21 cellular contexts compared by ENCODE assay signal in the genomic region with DNA sequence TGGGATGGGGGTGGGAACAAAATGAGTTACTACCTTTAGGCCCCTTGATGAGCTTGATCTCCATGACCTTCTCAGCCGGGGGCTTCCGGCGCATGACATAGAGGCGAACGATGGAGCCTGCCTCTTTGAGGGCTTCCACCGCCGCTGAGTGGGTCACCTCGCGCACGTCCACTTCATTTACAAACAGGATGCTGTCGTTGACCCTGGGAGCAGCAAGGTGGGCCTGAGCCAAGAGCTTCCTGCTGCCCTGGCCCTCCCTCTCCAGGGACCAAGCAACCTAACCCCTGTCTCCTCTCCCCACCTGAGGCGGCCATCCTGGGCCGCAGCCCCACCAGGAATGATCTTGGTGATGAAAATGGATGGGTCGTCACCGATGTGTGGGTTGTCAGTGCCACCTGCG. TPM values are rescaled to one million over a fixed set of nuclear protein-coding genes. Genes with fewer than 3 reads are reported as not detected.
DNase-seq lines count a peak whose midpoint lies in the region; ATAC-seq and TF ChIP-seq lines count a peak whose summit lies in the region.
"Had no signal": no experiment of that assay in that cellular context is flagged by ENCODE, and none has a peak within 500 bp of the region (broad histone marks: within the 10 kb centered on the region; RNA-seq: fewer than 3 reads in every experiment).

No MANE protein-coding gene starts in this region.

- H3K4me1 ChIP-seq in A673 (ENCODE audit: insufficient read depth, low read length, poor library complexity, severe bottlenecking) (peaks cover 32% of the 10 kb centered on the region), right lobe of liver (peaks cover 0 to 5% (median 0%) of the 10 kb centered on the region in 4 donors), gastrocnemius medialis (no peaks in the 10 kb centered on the region)
- H3K4me1 ChIP-seq: foreskin keratinocyte had no signal

- H3K36me3 ChIP-seq in A673 (ENCODE audit: insufficient read depth, low read length, poor library complexity, severe bottlenecking) (peaks cover 30% of the 10 kb centered on the region), right lobe of liver (peaks cover 0 to 5% (median 0%) of the 10 kb centered on the region in 4 donors), gastrocnemius medialis (no peaks in the 10 kb centered on the region)

- H3K9me3 Mint-ChIP-seq in CD4-positive, alpha-beta T cell: no peaks in the 10 kb centered on the region
- H3K9me3 Mint-ChIP-seq in activated T-helper 17 cell treated with anti-CD3 and anti-CD28 coated beads, Interleukin-2, amount 50 U/mL, for 72 hours: no peaks in the 10 kb centered on the region
- H3K9me3 Mint-ChIP-seq in naive B cell: no peaks in the 10 kb centered on the region

- H3K27ac Mint-ChIP-seq in CD4-positive, alpha-beta T cell: peak overlapping the region; percentile 87
- H3K27ac Mint-ChIP-seq in activated T-helper 17 cell treated with anti-CD3 and anti-CD28 coated beads, Interleukin-2, amount 50 U/mL, for 72 hours: peak overlapping the region; percentile 93
- peak overlapping the region; percentile 61 to 98 (median 91) for H3K27ac Mint-ChIP-seq in naive B cell

- H3K36me3 Mint-ChIP-seq in CD4-positive, alpha-beta T cell (ENCODE audit: low read depth): peaks cover 15% of the 10 kb centered on the region
- no peaks in the 10 kb centered on the region for H3K36me3 Mint-ChIP-seq in activated T-helper 17 cell treated with anti-CD3 and anti-CD28 coated beads, Interleukin-2, amount 50 U/mL, for 72 hours (ENCODE audit: low read depth)
- H3K36me3 Mint-ChIP-seq in naive B cell: no peaks in the 10 kb centered on the region

- H3K4me3 ChIP-seq in A673 (ENCODE audit: low read depth, low read length, poor library complexity, severe bottlenecking): no peak overlapping the region
- H3K4me3 ChIP-seq in right lobe of liver: no peak overlapping the region
- H3K4me3 ChIP-seq in gastrocnemius medialis: no peak overlapping the region
- H3K4me3 ChIP-seq: adrenal gland, tibial nerve had no signal

- intact Hi-C loops in A673 (cut with micrococcal nuclease; ENCODE audit: unreplicated experiment): no loop called here
- intact Hi-C loops in CD4-positive, alpha-beta T cell (cut with DNase I, micrococcal nuclease): no loop called here
- intact Hi-C loops in right lobe of liver (cut with DNase I): no loop called here
- intact Hi-C loops in gastrocnemius medialis (cut with DNase I; ENCODE audit: low total_unique reads): no loop called here

- H3K27ac ChIP-seq in A673 (ENCODE audit: low read depth, low read length, poor library complexity, severe bottlenecking) (peak overlapping the region; percentile 77), right lobe of liver (no peak overlapping the region), gastrocnemius medialis (no peak overlapping the region)
- H3K27ac ChIP-seq in CD4-positive, alpha-beta T cell (ENCODE audit: low read depth, low read length): peak overlapping the region; percentile 86
- H3K27ac ChIP-seq: adrenal gland, foreskin keratinocyte had no signal

- in situ Hi-C loops in gastrocnemius medialis (cut with MboI; ENCODE audit: low sequenced_read_pairs in 4 of 4): no loop called here

- BruUV-seq in A673 (replicated peaks; lab: Mats Ljungman, UMichigan): no TSS peak

- POLR2A ChIA-PET in A673 (lab: Charles Lee; ENCODE audit: low non-redundant PET): no interaction called here
- POLR2A ChIA-PET in CD4-positive, alpha-beta T cell (lab: Charles Lee): no interaction called here

- ATAC-seq in CD4-positive, alpha-beta T cell (ENCODE audit: poor library complexity): no peak
- no peak for ATAC-seq in activated T-helper 17 cell treated with anti-CD3 and anti-CD28 coated beads, Interleukin-2, amount 50 U/mL, for 72 hours (replicated peaks)
- ATAC-seq in naive B cell (ENCODE audit: low read depth in 2 of 2) (no peak), omental fat pad (ENCODE audit: low FRiP score) (no peak), right lobe of liver (no peak), gastrocnemius medialis (no peak)
- ATAC-seq: foreskin keratinocyte had no signal

- no peaks in the 10 kb centered on the region for H3K27me3 Mint-ChIP-seq in CD4-positive, alpha-beta T cell
- H3K27me3 Mint-ChIP-seq in activated T-helper 17 cell treated with anti-CD3 and anti-CD28 coated beads, Interleukin-2, amount 50 U/mL, for 72 hours: no peaks in the 10 kb centered on the region
- no peaks in the 10 kb centered on the region for H3K27me3 Mint-ChIP-seq in naive B cell

- H3K9me3 ChIP-seq in A673 (ENCODE audit: low read depth, low read length, poor library complexity, severe bottlenecking): no peaks in the 10 kb centered on the region
- H3K9me3 ChIP-seq in CD4-positive, alpha-beta T cell (ENCODE audit: control insufficient read depth, low read length): no peaks in the 10 kb centered on the region
- H3K9me3 ChIP-seq in right lobe of liver: no peaks in the 10 kb centered on the region
- H3K9me3 ChIP-seq in gastrocnemius medialis: no peaks in the 10 kb centered on the region
- H3K9me3 ChIP-seq: adrenal gland, SK-N-SH, tibial nerve had no signal

- TF ChIP-seq CTCF in A673 (conservative IDR thresholded peaks at IDR 0.05; ENCODE audit: low read depth, low read length) (no peak), omental fat pad (IDR thresholded peaks at IDR 0.05) (no peak), right lobe of liver (IDR thresholded peaks at IDR 0.05) (no peak), gastrocnemius medialis (IDR thresholded peaks at IDR 0.05 in 4 of 5, conservative IDR thresholded peaks at IDR 0.05 in 1 of 5) (no peak)
- no peak for TF ChIP-seq CTCF in CD4-positive, alpha-beta T cell (IDR thresholded peaks at IDR 0.05)

- H3K27me3 ChIP-seq in A673 (replicated peaks; ENCODE audit: insufficient read depth, low read depth, low read length, poor library complexity) (no peaks in the 10 kb centered on the region), right lobe of liver (no peaks in the 10 kb centered on the region), gastrocnemius medialis (peaks cover 0 to 11% (median 0%) of the 10 kb centered on the region in 3 donors)
- no peaks in the 10 kb centered on the region for H3K27me3 ChIP-seq in CD4-positive, alpha-beta T cell (ENCODE audit: control insufficient read depth, insufficient read depth, low read length)
- H3K27me3 ChIP-seq: adrenal gland, foreskin keratinocyte, tibial nerve had no signal

- no peak for TF ChIP-seq POLR2A in right lobe of liver (IDR thresholded peaks at IDR 0.05)
- TF ChIP-seq POLR2A in gastrocnemius medialis (IDR thresholded peaks at IDR 0.05): no peak

- CTCF ChIA-PET in A673 (lab: Charles Lee): no interaction called here
- CTCF ChIA-PET in CD4-positive, alpha-beta T cell (lab: Charles Lee): no interaction called here

- no peak for DNase-seq in A673 (ENCODE audit: low spot score)
- DNase-seq in CD4-positive, alpha-beta T cell: no peak
- no peak for DNase-seq in naive B cell
- no peak for DNase-seq in omental fat pad (ENCODE audit: low spot score)
- no peak for DNase-seq in right lobe of liver
- no peak for DNase-seq in NCI-H510A (lab: John Stamatoyannopoulos, UW)
- no peak for DNase-seq in gastrocnemius medialis
- DNase-seq: activated CD4-positive, alpha-beta T cell treated with anti-CD3 and anti-CD28 coated beads for 48 hours; Calu3; dermis blood vessel endothelial cell; foreskin keratinocyte; GOT3; midbrain; NCI-H187 treated with DMSO at 0.1 percent for 48 hours; nucleus accumbens; retina; SK-N-SH had no signal

- peaks cover 35% of the 10 kb centered on the region for H3K4me1 Mint-ChIP-seq in CD4-positive, alpha-beta T cell (ENCODE audit: low read depth)
- peaks cover 22% of the 10 kb centered on the region for H3K4me1 Mint-ChIP-seq in activated T-helper 17 cell treated with anti-CD3 and anti-CD28 coated beads, Interleukin-2, amount 50 U/mL, for 72 hours
- H3K4me1 Mint-ChIP-seq in naive B cell: peaks cover 30 to 39% (median 31%) of the 10 kb centered on the region in 3 donors

- WGBS in right lobe of liver (ENCODE audit: insufficient coverage, low coverage, low lambda C conversion rate, missing lambda C conversion rate): 100% methylated on average over 3 of the region's 16 CpGs

- H3K4me3 Mint-ChIP-seq in CD4-positive, alpha-beta T cell: no peak overlapping the region
- peak overlapping the region; percentile 84 for H3K4me3 Mint-ChIP-seq in activated T-helper 17 cell treated with anti-CD3 and anti-CD28 coated beads, Interleukin-2, amount 50 U/mL, for 72 hours
- peak overlapping the region in 6 of 8 donors; percentile 17 to 83 (median 64) for H3K4me3 Mint-ChIP-seq in naive B cell

RNA-seq across cellular contexts. Expression of a gene that starts 16.2 kb away (rescaled TPM):
- total RNA-seq in A673 (2021): 74.7 and 86.6 TPM in 2 replicates
- 10 to 100 TPM; 10.2 to 11.0 TPM for total RNA-seq in CD4-positive, alpha-beta T cell
- 10 to 100 TPM in 1 of 2 donors, 1 to 10 TPM in 1; 5.9 to 19.4 TPM for total RNA-seq in activated T-helper 17 cell treated with anti-CD3 and anti-CD28 coated beads, Interleukin-2, amount 50 U/mL, for 72 hours
- under 1 TPM in 5 of 6 donors, not detected in 1; 0.06 to 0.29 (median 0.22) TPM for polyA plus RNA-seq in naive B cell (ENCODE audit: low read depth in 6 of 6)
- total RNA-seq in omental fat pad: 10 to 100 TPM in 3 of 4 donors, 1 to 10 TPM in 1; 8.7 to 12.5 (median 11.6) TPM
- 1 to 10 TPM; 3.0 to 6.4 (median 4.1) TPM for total RNA-seq in right lobe of liver
- total RNA-seq in gastrocnemius medialis: 1 to 10 TPM; 3.5 to 6.7 (median 5.3) TPM

RNA-seq across cellular contexts. Expression of a gene that starts 16.3 kb away (rescaled TPM):
- total RNA-seq in A673 (2021): 425 and 509 TPM in 2 replicates
- 100 to 1,000 TPM; 237 to 257 TPM for total RNA-seq in CD4-positive, alpha-beta T cell
- total RNA-seq in activated T-helper 17 cell treated with anti-CD3 and anti-CD28 coated beads, Interleukin-2, amount 50 U/mL, for 72 hours: 100 to 1,000 TPM; 495 to 517 TPM
- 100 to 1,000 TPM in 1 of 6 donors, 10 to 100 TPM in 5; 63.9 to 102 (median 75.0) TPM for polyA plus RNA-seq in naive B cell (ENCODE audit: low read depth in 6 of 6)
- 100 to 1,000 TPM; 677 to 996 (median 722) TPM for total RNA-seq in omental fat pad
- total RNA-seq in right lobe of liver: 1,000 to 10,000 TPM in 3 of 6 experiments, 100 to 1,000 TPM in 3; 640 to 1,849 (median 1,071) TPM
- 1,000 to 10,000 TPM in 3 of 4 donors, 100 to 1,000 TPM in 1; 771 to 1,217 (median 1,086) TPM for total RNA-seq in gastrocnemius medialis

RNA-seq across cellular contexts. Expression of a gene that starts 24.2 kb away (rescaled TPM):
- 6.1 and 8.0 TPM in 2 replicates for total RNA-seq in A673 (2021)
- under 1 TPM; 0.64 to 0.85 TPM for total RNA-seq in CD4-positive, alpha-beta T cell
- total RNA-seq in activated T-helper 17 cell treated with anti-CD3 and anti-CD28 coated beads, Interleukin-2, amount 50 U/mL, for 72 hours: 1 to 10 TPM in 1 of 2 donors, under 1 TPM in 1; 0.67 to 4.5 TPM
- polyA plus RNA-seq in naive B cell (ENCODE audit: low read depth in 6 of 6): under 1 TPM in 1 of 6 donors, not detected in 5; 0.19 TPM
- total RNA-seq in omental fat pad: 1 to 10 TPM in 3 of 4 donors, under 1 TPM in 1; 0.56 to 2.5 (median 1.4) TPM
- total RNA-seq in right lobe of liver: 100 to 1,000 TPM; 399 to 624 (median 417) TPM
- 1 to 10 TPM in 1 of 4 donors, under 1 TPM in 1, not detected in 2; 0.81 to 1.8 TPM for total RNA-seq in gastrocnemius medialis
- total RNA-seq: RPMI7951 had no signal

RNA-seq across cellular contexts. Expression of a gene that starts 30.9 kb away (rescaled TPM):
- total RNA-seq in A673 (2021): 133 and 139 TPM in 2 replicates
- total RNA-seq in CD4-positive, alpha-beta T cell: 10 to 100 TPM; 40.9 to 41.3 TPM
- total RNA-seq in activated T-helper 17 cell treated with anti-CD3 and anti-CD28 coated beads, Interleukin-2, amount 50 U/mL, for 72 hours: 10 to 100 TPM; 49.1 to 77.5 TPM
- polyA plus RNA-seq in naive B cell (ENCODE audit: low read depth in 6 of 6): 10 to 100 TPM; 23.4 to 33.1 (median 25.5) TPM
- 10 to 100 TPM; 22.7 to 41.6 (median 23.6) TPM for total RNA-seq in omental fat pad
- 10 to 100 TPM in 4 of 6 experiments, 1 to 10 TPM in 2; 9.6 to 13.5 (median 12.8) TPM for total RNA-seq in right lobe of liver
- 10 to 100 TPM; 15.5 to 22.6 (median 20.5) TPM for total RNA-seq in gastrocnemius medialis

RNA-seq across cellular contexts. Expression of a gene that starts 35.9 kb away (rescaled TPM):
- 84.0 and 85.1 TPM in 2 replicates for total RNA-seq in A673 (2021)
- 1 to 10 TPM; 4.5 to 5.1 TPM for total RNA-seq in CD4-positive, alpha-beta T cell
- total RNA-seq in activated T-helper 17 cell treated with anti-CD3 and anti-CD28 coated beads, Interleukin-2, amount 50 U/mL, for 72 hours: 10 to 100 TPM; 43.5 to 52.3 TPM
- polyA plus RNA-seq in naive B cell (ENCODE audit: low read depth in 6 of 6): 10 to 100 TPM; 11.9 to 24.2 (median 20.5) TPM
- 10 to 100 TPM; 22.1 to 43.8 (median 28.9) TPM for total RNA-seq in omental fat pad
- 10 to 100 TPM; 16.0 to 24.3 (median 18.2) TPM for total RNA-seq in right lobe of liver
- 10 to 100 TPM; 16.9 to 31.8 (median 24.1) TPM for total RNA-seq in gastrocnemius medialis

Comparison
In these comparisons a context has a peak if more than half of its experiments do, and no peak if none do; other contexts are left out.
1. H3K27ac ChIP-seq: peak in A673 (single experiment) and CD4-positive, alpha-beta T cell (single experiment); none in right lobe of liver (0 of 3) and gastrocnemius medialis (0 of 4).
2. RNA of a gene that starts 24.2 kb away (total RNA-seq): 399 to 624 TPM in right lobe of liver; 6.1 to 8.0 TPM in A673, 0.67 to 4.5 TPM in activated T-helper 17 cell treated with anti-CD3 and anti-CD28 coated beads, Interleukin-2, amount 50 U/mL, for 72 hours, 0.56 to 2.5 TPM in omental fat pad, 0.64 to 0.85 TPM in CD4-positive, alpha-beta T cell and 0.81 to 1.8 TPM in gastrocnemius medialis; every median in the first group is over 10 times any median in the second.
3. Peak in every context shown above with its lines, with median percentiles within 50 percentile points of each other: H3K27ac Mint-ChIP-seq.